Comparison of ENCODE assay signal across 20 cellular contexts in genomic region chr1:184958554-184959353, GRCh38. TPM values are rescaled to one million over a fixed set of nuclear protein-coding genes. Genes with fewer than 3 reads are reported as not detected.
DNase-seq lines count a peak whose midpoint lies in the region; ATAC-seq and TF ChIP-seq lines count a peak whose summit lies in the region.
"Had no signal": no experiment of that assay in that cellular context is flagged by ENCODE, and none has a peak within 500 bp of the region (broad histone marks: within the 10 kb centered on the region; RNA-seq: fewer than 3 reads in every experiment).

No MANE protein-coding gene starts in this region.

- peak overlapping the region; percentile 10; the same call in 1 of the 2 replicates for H3K9ac ChIP-seq in IMR-90 (ENCODE audit: low read depth, low read length)
- no peak overlapping the region for H3K9ac ChIP-seq in stomach smooth muscle (ENCODE audit: low read length in 2 of 2)

- no peaks in the 10 kb centered on the region for H3K36me3 ChIP-seq in IMR-90 (ENCODE audit: control insufficient read depth, insufficient read depth, low read length)
- no peaks in the 10 kb centered on the region for H3K36me3 ChIP-seq in left lung
- H3K36me3 ChIP-seq in stomach smooth muscle (ENCODE audit: control insufficient read depth in 2 of 2, insufficient read depth in 2 of 2, low read length in 2 of 2) = peaks cover 0 to 3% of the 10 kb centered on the region in 2 donors
- H3K36me3 ChIP-seq: SJCRH30 had no signal

- TF ChIP-seq RAD21 in IMR-90 (IDR thresholded peaks at IDR 0.05; ENCODE audit: low read length) = no peak

- H3K9me1 ChIP-seq in IMR-90 (ENCODE audit: insufficient read depth, low read length) = peaks cover 10% of the 10 kb centered on the region

- peak overlapping the region; percentile 88 for H3K27ac ChIP-seq in IMR-90 (ENCODE audit: insufficient read depth, low read length)
- H3K27ac ChIP-seq in coronary artery = peak overlapping the region; percentile 51 to 64
- no peak overlapping the region for H3K27ac ChIP-seq in left lung
- H3K27ac ChIP-seq in stomach smooth muscle (ENCODE audit: low read length) = peak overlapping the region; percentile 4
- H3K27ac ChIP-seq: SJCRH30 had no signal

- dilution Hi-C loops in IMR-90 (cut with HindIII; ENCODE audit: low sequenced_read_pairs, unreplicated experiment) = no loop called here

- peak overlapping the region; percentile 88 for H3K14ac ChIP-seq in IMR-90 (replicated peaks; ENCODE audit: low read depth, low read length)

- H3K4me1 ChIP-seq in IMR-90 (ENCODE audit: control insufficient read depth, insufficient read depth, low read length) (peaks cover 6% of the 10 kb centered on the region), left lung (peaks cover 0 to 12% of the 10 kb centered on the region in 2 donors), stomach smooth muscle (ENCODE audit: control insufficient read depth, insufficient read depth, low read length) (peaks cover 9% of the 10 kb centered on the region)
- H3K4me1 ChIP-seq: SJCRH30 had no signal

- H3K9me3 ChIP-seq in IMR-90 (ENCODE audit: control insufficient read depth, insufficient read depth, low read length) (no peaks in the 10 kb centered on the region), left lung (no peaks in the 10 kb centered on the region), stomach smooth muscle (ENCODE audit: control insufficient read depth in 2 of 2, low read length in 2 of 2) (no peaks in the 10 kb centered on the region)
- H3K9me3 ChIP-seq: SJCRH30 had no signal

- H4K8ac ChIP-seq in IMR-90 (ENCODE audit: low read depth in 2 of 2, low read length in 2 of 2) = peak overlapping the region; percentile 56 to 85

- ATAC-seq in IMR-90 (ENCODE audit: low read depth) (peak; percentile 74), left lung (peak; percentile 33), GM21423 (IDR thresholded peaks at IDR 0.05; ENCODE audit: unreplicated experiment) (no peak)
- ATAC-seq: activated CD4-positive, CD25-positive, alpha-beta regulatory T cell treated with anti-CD3 and anti-CD28 coated beads, Interleukin-2, amount 50 U/mL, for 24 hours; stimulated activated naive CD8-positive, alpha-beta T cell treated with anti-CD3 and anti-CD28 coated beads, Interleukin-15, amount 100 ng/mL, for 72 hours had no signal

- peak overlapping the region; percentile 56 for H3K18ac ChIP-seq in IMR-90 (ENCODE audit: low read depth, low read length)

- H2BK20ac ChIP-seq in IMR-90 (ENCODE audit: low read depth, low read length) = peak overlapping the region; percentile 93

- peak overlapping the region; percentile 67 for H3K4me2 ChIP-seq in IMR-90 (ENCODE audit: low read depth, low read length)

- CTCF ChIA-PET in IMR-90 (lab: Yijun Ruan, JAX) = interaction anchor here (1.1 to 1.8 kb wide), 2 partner anchors 12 to 56 kb away, joined by 3 to 5 read pairs; no protein-coding TSS in a partner anchor

- H4K91ac ChIP-seq in IMR-90 (ENCODE audit: insufficient read depth, low read depth, low read length) = peak overlapping the region; percentile 84

- peaks cover 15 to 50% of the 10 kb centered on the region in 2 experiments for H3K79me1 ChIP-seq in IMR-90 (ENCODE audit: low read depth in 1 of 2, low read length in 2 of 2)

- H2AK5ac ChIP-seq in IMR-90 (ENCODE audit: low read depth, low read length) = peak overlapping the region; percentile 92

- H3K4ac ChIP-seq in IMR-90 (ENCODE audit: low read depth, low read length) = peak overlapping the region; percentile 77

- DNase-seq in IMR-90 = peak; percentile 72
- no peak for DNase-seq in coronary artery (ENCODE audit: low spot score)
- DNase-seq in left lung = no peak
- no peak for DNase-seq in H4 (ENCODE audit: low spot score)
- DNase-seq in iPS-NIHi11 (ENCODE audit: low spot score) = no peak
- no peak for DNase-seq in HK-2 (ENCODE audit: unreplicated experiment)
- DNase-seq: activated CD8-positive, alpha-beta memory T cell treated with anti-CD3 and anti-CD28 coated beads for 24 hours; activated naive CD8-positive, alpha-beta T cell treated with anti-CD3 and anti-CD28 coated beads for 36 hours; AML-193; erythroblast; immature natural killer cell; mesendoderm; NCI-H748 treated with DMSO at 0.1 percent for 48 hours; retina; SJCRH30; stimulated activated naive CD8-positive, alpha-beta T cell treated with anti-CD3 and anti-CD28 coated beads, Interleukin-15, amount 100 ng/mL, for 72 hours; T-helper 9 cell had no signal

- H2BK120ac ChIP-seq in IMR-90 (ENCODE audit: low read depth, low read length) = peak overlapping the region; percentile 95

- no peaks in the 10 kb centered on the region for H3K27me3 ChIP-seq in IMR-90 (ENCODE audit: control insufficient read depth, insufficient read depth, low read length)
- no peaks in the 10 kb centered on the region for H3K27me3 ChIP-seq in left lung
- no peaks in the 10 kb centered on the region for H3K27me3 ChIP-seq in stomach smooth muscle (ENCODE audit: control insufficient read depth in 1 of 2, insufficient read depth in 2 of 2, low read length in 2 of 2)
- H3K27me3 ChIP-seq: SJCRH30 had no signal

- peak overlapping the region; percentile 72 for H4K5ac ChIP-seq in IMR-90 (ENCODE audit: low read depth, low read length)

- no TSS peak for BruUV-seq in IMR-90 (replicated peaks; lab: Mats Ljungman, UMichigan)

- no peak for TF ChIP-seq CTCF in IMR-90 (conservative IDR thresholded peaks at IDR 0.05; ENCODE audit: low read depth, low read length)
- no peak for TF ChIP-seq CTCF in coronary artery (IDR thresholded peaks at IDR 0.05)
- TF ChIP-seq CTCF in left lung (IDR thresholded peaks at IDR 0.05) = no peak

- H2BK15ac ChIP-seq in IMR-90 (ENCODE audit: low read depth, low read length) = peak overlapping the region; percentile 86; the same call in 2 of the 3 replicates

- no peak for TF ChIP-seq POLR2A in IMR-90 (IDR thresholded peaks at IDR 0.05; ENCODE audit: low read depth, low read length)

- peak overlapping the region; percentile 73 for H3K23ac ChIP-seq in IMR-90 (ENCODE audit: low read depth, low read length)

- H3K4me3 ChIP-seq in IMR-90 (ENCODE audit: insufficient read depth, low read depth, low read length) (no peak overlapping the region), coronary artery (peak overlapping the region; percentile 9), left lung (no peak overlapping the region), stomach smooth muscle (ENCODE audit: low read length in 2 of 2) (no peak overlapping the region)
- H3K4me3 ChIP-seq: SJCRH30 had no signal

- H4K20me1 ChIP-seq in IMR-90 (ENCODE audit: insufficient read depth, low read length) = peaks cover 4% of the 10 kb centered on the region; the same call in 1 of the 2 replicates

- peak overlapping the region; percentile 73 for H3K56ac ChIP-seq in IMR-90 (ENCODE audit: extremely low read depth, insufficient read depth, low read length)

- H2BK5ac ChIP-seq in IMR-90 (ENCODE audit: low read depth, low read length, poor library complexity, severe bottlenecking) = peak overlapping the region; percentile 81

- POLR2A ChIA-PET in IMR-90 (lab: Charles Lee; ENCODE audit: unreplicated experiment) = interaction anchor here (0.7 kb wide), 1 partner anchor 1150 kb away, joined by 11 read pairs; no protein-coding TSS in a partner anchor

- WGBS in IMR-90 (ENCODE audit: extremely low coverage in 2 of 2, insufficient read length in 1 of 2), 2 experiments = no CpG with 5 or more reads among the region's 4 CpGs

- H2AK9ac ChIP-seq in IMR-90 (replicated peaks; ENCODE audit: low read depth, low read length, poor library complexity) = no peak overlapping the region

- intact Hi-C loops in IMR-90 (cut with micrococcal nuclease) = no loop called here
- intact Hi-C loops in left lung (cut with DNase I) = no loop called here

- peak overlapping the region; percentile 66 for H2AFZ ChIP-seq in IMR-90 (replicated peaks; ENCODE audit: low read length, poor library complexity)

- in situ Hi-C loops in IMR-90 (cut with MboI; ENCODE audit: low sequenced_read_pairs) = no loop called here

TF ChIP-seq in IMR-90, 13 proteins besides CTCF, POLR2A, EP300 and RAD21:
- TF ChIP-seq RCOR1 (IDR thresholded peaks at IDR 0.05; ENCODE audit: insufficient replicate concordance, low read length) (no peak), SMC3 (IDR thresholded peaks at IDR 0.05; ENCODE audit: low read depth, low read length) (no peak), MXI1 (IDR thresholded peaks at IDR 0.05; ENCODE audit: borderline replicate concordance, low read depth, low read length) (no peak), BHLHE40 (IDR thresholded peaks at IDR 0.05; ENCODE audit: low read depth, low read length) (no peak), RFX5 (IDR thresholded peaks at IDR 0.05; ENCODE audit: low read depth, low read length) (no peak), NFE2L2 (IDR thresholded peaks at IDR 0.05; ENCODE audit: low read depth, low read length) (no peak), USF2 (IDR thresholded peaks at IDR 0.05; ENCODE audit: low read depth, low read length) (no peak), CEBPB (IDR thresholded peaks at IDR 0.05; ENCODE audit: low read depth, low read length) (no peak), MAZ (IDR thresholded peaks at IDR 0.05; ENCODE audit: borderline replicate concordance, low read depth, low read length) (no peak), CHD1 (IDR thresholded peaks at IDR 0.05; ENCODE audit: low read depth, low read length) (no peak), MAFK (IDR thresholded peaks at IDR 0.05; ENCODE audit: low read depth, low read length) (no peak), FOS (IDR thresholded peaks at IDR 0.05; ENCODE audit: low read depth, low read length) (no peak)
TF ChIP-seq in IMR-90: peak in this region for 0.

RNA-seq across cellular contexts. Expression of gene NIBAN1, which starts 15.6 kb away (rescaled TPM):
- total RNA-seq in IMR-90 (2012; rRNA removed) (10.0 and 10.3 TPM in 2 replicates), left lung (10 to 100 TPM; 18.8 to 54.3 TPM)
- polyA plus RNA-seq in IMR-90 (2012; rRNA removed) = 3.2 and 4.0 TPM in 2 replicates
- polyA plus RNA-seq in IMR-90 (2012; cell fraction: cytosol; rRNA removed) = 1.6 and 1.8 TPM in 2 replicates
- 0.94 and 4.1 TPM in 2 replicates for polyA plus RNA-seq in IMR-90 (2012; cell fraction: nucleus; rRNA removed; ENCODE audit: low replicate concordance)
- 12.2 and 16.0 TPM in 2 replicates for total RNA-seq in H4 (2014; rRNA removed; shearing (Covaris generic))

Comparison
In these comparisons a context has a peak if more than half of its experiments do, and no peak if none do; other contexts are left out.
1. H3K27ac ChIP-seq: peak in IMR-90 (single experiment), coronary artery (2 of 2) and stomach smooth muscle (single experiment); none in left lung (0 of 2).